ENCODE assay signal across 8 cellular contexts in the genomic region with DNA sequence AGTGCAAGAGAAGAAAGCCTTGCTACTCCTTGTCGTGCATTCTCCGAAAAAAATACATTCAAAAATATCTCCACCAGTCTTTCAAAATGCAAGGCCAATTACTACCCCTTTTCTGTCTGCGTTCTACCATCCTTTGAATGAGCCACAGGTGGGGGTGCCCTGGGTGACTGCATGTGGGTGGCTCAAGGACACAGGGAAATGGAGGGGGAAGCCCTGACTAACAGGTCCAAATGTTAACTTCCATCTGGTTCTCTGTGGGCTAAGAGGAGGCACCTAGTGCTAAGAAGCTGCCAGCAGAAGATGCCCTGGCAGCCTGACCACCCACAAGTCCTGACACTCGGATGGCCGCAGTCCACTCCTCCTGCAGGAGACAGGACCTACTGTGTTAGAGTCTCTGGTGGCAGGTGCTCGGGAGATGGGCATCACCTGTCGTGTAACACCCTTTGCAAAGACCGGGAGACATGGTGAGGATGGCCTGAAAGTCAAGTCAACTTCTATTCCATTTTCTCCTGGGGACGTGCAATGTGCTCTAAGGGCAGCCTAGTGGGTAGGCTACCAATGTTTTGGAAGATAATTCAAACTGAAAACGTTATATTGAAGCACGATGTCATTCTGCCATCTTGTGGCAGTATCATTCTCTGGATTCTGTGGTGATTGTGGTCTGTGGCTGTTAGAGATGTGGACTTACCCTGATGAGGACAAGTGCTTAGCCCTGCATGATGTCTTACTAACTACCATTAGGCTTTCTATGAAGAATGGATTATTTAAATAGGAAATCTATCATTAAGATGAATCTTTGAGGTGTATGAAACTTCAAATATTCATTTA. TPM values are rescaled to one million over a fixed set of nuclear protein-coding genes. Genes with fewer than 3 reads are reported as not detected.
DNase-seq lines count a peak whose midpoint lies in the region; ATAC-seq, FAIRE-seq and TF ChIP-seq lines count a peak whose summit lies in the region.

No MANE protein-coding gene starts in this region.

- H3K4me3 ChIP-seq in DND-41 (ENCODE audit: low read depth in 1 of 2, low read length in 2 of 2) (no peak overlapping the region), PC-3 (ENCODE audit: low read length) (no peak overlapping the region), liver (ENCODE audit: low read depth in 1 of 3, low read length in 3 of 3) (no peak overlapping the region), lower leg skin (ENCODE audit: low read depth, poor library complexity, severe bottlenecking) (no peak overlapping the region)

- no peak overlapping the region for H3K9ac ChIP-seq in DND-41 (ENCODE audit: low read depth, low read length)
- H3K9ac ChIP-seq in PC-3 (ENCODE audit: low read length) = no peak overlapping the region
- H3K9ac ChIP-seq in liver (ENCODE audit: low read depth in 1 of 2, low read length in 2 of 2) = no peak overlapping the region

- FAIRE-seq in urothelium cell line (lab: Jason Lieb, UNC) = no peak

- H3K79me2 ChIP-seq in DND-41 (ENCODE audit: insufficient read depth, low read length) = no peaks in the 10 kb centered on the region
- no peaks in the 10 kb centered on the region for H3K79me2 ChIP-seq in PC-3 (ENCODE audit: low read length)

- peak; percentile 89 to 92 for TF ChIP-seq RAD21 in liver (IDR thresholded peaks at IDR 0.05)

- peak; percentile 92 for ATAC-seq in DND-41 (ENCODE audit: insufficient read depth, low read depth)
- peak; percentile 92 for ATAC-seq in GM19035 (IDR thresholded peaks at IDR 0.05; ENCODE audit: unreplicated experiment)
- peak; percentile 83 for ATAC-seq in HG03196 (IDR thresholded peaks at IDR 0.05; ENCODE audit: unreplicated experiment)
- peak; percentile 77 for ATAC-seq in PC-3

- no peak overlapping the region; the same call in 1 of the 2 replicates for H2AFZ ChIP-seq in DND-41 (ENCODE audit: low read depth, low read length)
- H2AFZ ChIP-seq in PC-3 (ENCODE audit: low read length) = no peak overlapping the region

- H3K27me3 ChIP-seq in DND-41 (ENCODE audit: insufficient read depth, low read length, poor library complexity) = no peaks in the 10 kb centered on the region
- H3K27me3 ChIP-seq in PC-3 (ENCODE audit: low read length) = no peaks in the 10 kb centered on the region
- H3K27me3 ChIP-seq in liver (ENCODE audit: control insufficient read depth in 4 of 4, insufficient read depth in 4 of 4, low read length in 3 of 4) = no peaks in the 10 kb centered on the region

- H3K27ac ChIP-seq in DND-41 (ENCODE audit: low read length) (no peak overlapping the region), PC-3 (ENCODE audit: low read length) (no peak overlapping the region), liver (ENCODE audit: low read depth in 1 of 2, low read length in 2 of 2) (no peak overlapping the region)

- H3F3A ChIP-seq in PC-3 (ENCODE audit: low read length, unreplicated experiment) = no peaks in the 10 kb centered on the region

- POLR2A ChIA-PET in PC-3 (lab: Charles Lee; ENCODE audit: unreplicated experiment) = no interaction called here

- WGBS in liver = 72% methylated on average over 11 of the region's 11 CpGs
- 72 to 75% methylated on average over 11 of the region's 11 CpGs for WGBS in lower leg skin, 2 donors

- H4K20me1 ChIP-seq in DND-41 (ENCODE audit: insufficient read depth, low read length) (no peaks in the 10 kb centered on the region), PC-3 (ENCODE audit: low read length) (no peaks in the 10 kb centered on the region)

- TF ChIP-seq POLR2A in lower leg skin (IDR thresholded peaks at IDR 0.05) = no peak

- no TSS peak for BruUV-seq in PC-3 (replicated peaks; lab: Mats Ljungman, UMichigan)

- H3K4me1 ChIP-seq in DND-41 (ENCODE audit: insufficient read depth, low read length) (no peaks in the 10 kb centered on the region), PC-3 (ENCODE audit: insufficient read depth, low read length) (no peaks in the 10 kb centered on the region), liver (ENCODE audit: control insufficient read depth in 4 of 4, insufficient read depth in 4 of 4, low read length in 3 of 4) (peaks cover 0 to 7% (median under 1%) of the 10 kb centered on the region in 4 donors)

- CTCF ChIA-PET in PC-3 (lab: Charles Lee) = interaction anchor here (0.6 to 1.0 kb wide), 2 partner anchors 78 kb away, joined by 4 read pairs; no protein-coding TSS in a partner anchor

- H3K36me3 ChIP-seq in DND-41 (ENCODE audit: insufficient read depth, low read length) (no peaks in the 10 kb centered on the region), PC-3 (ENCODE audit: low read depth, low read length) (peaks cover 3% of the 10 kb centered on the region; the same call in 1 of the 2 replicates), liver (ENCODE audit: control insufficient read depth in 4 of 4, insufficient read depth in 3 of 4, low read depth in 1 of 4, low read length in 3 of 4) (no peaks in the 10 kb centered on the region)

- H3K4me2 ChIP-seq in DND-41 (ENCODE audit: insufficient read depth, low read length) (no peak overlapping the region), PC-3 (ENCODE audit: low read length) (no peak overlapping the region)

- H3K9me2 ChIP-seq in PC-3 (replicated peaks; ENCODE audit: low read length) = no peaks in the 10 kb centered on the region

- intact Hi-C loops in PC-3 (cut with micrococcal nuclease) = loop anchor here (1.0 kb wide), 1 partner anchor 78 kb away; no protein-coding TSS in a partner anchor
- intact Hi-C loops in lower leg skin (cut with DNase I; ENCODE audit: low total_unique reads) = no loop called here

- DNase-seq in DND-41 = peak; percentile 38
- peak; percentile 57 for DNase-seq in PC-3
- DNase-seq in brain pericyte (ENCODE audit: low read depth, low spot score) = peak; percentile 32
- DNase-seq in lower leg skin (ENCODE audit: low spot score in 2 of 2) = no peak
- DNase-seq in urothelium cell line (ENCODE audit: low spot score) = no peak

- peak; percentile 73 for TF ChIP-seq CTCF in DND-41 (IDR thresholded peaks at IDR 0.05; ENCODE audit: borderline replicate concordance, extremely low read depth, low read length, poor library complexity, severe bottlenecking)
- peak; percentile 67 for TF ChIP-seq CTCF in PC-3 (conservative IDR thresholded peaks at IDR 0.05; ENCODE audit: low read depth, low read length)
- peak; percentile 52 for TF ChIP-seq CTCF in liver (IDR thresholded peaks at IDR 0.05; ENCODE audit: low read depth, low read length, missing input control)
- no peak for TF ChIP-seq CTCF in lower leg skin (IDR thresholded peaks at IDR 0.05)

- peaks cover 11% of the 10 kb centered on the region for H3K9me3 ChIP-seq in DND-41 (ENCODE audit: insufficient read depth, low read length, severe bottlenecking)
- H3K9me3 ChIP-seq in PC-3 (ENCODE audit: low read length) = no peaks in the 10 kb centered on the region
- peaks cover 0 to 11% (median 0%) of the 10 kb centered on the region in 4 donors for H3K9me3 ChIP-seq in liver (ENCODE audit: control insufficient read depth in 4 of 4, low read length in 3 of 4)

TF ChIP-seq in liver, 16 proteins besides CTCF, POLR2A, EP300 and RAD21:
- TF ChIP-seq, protein P1, sequence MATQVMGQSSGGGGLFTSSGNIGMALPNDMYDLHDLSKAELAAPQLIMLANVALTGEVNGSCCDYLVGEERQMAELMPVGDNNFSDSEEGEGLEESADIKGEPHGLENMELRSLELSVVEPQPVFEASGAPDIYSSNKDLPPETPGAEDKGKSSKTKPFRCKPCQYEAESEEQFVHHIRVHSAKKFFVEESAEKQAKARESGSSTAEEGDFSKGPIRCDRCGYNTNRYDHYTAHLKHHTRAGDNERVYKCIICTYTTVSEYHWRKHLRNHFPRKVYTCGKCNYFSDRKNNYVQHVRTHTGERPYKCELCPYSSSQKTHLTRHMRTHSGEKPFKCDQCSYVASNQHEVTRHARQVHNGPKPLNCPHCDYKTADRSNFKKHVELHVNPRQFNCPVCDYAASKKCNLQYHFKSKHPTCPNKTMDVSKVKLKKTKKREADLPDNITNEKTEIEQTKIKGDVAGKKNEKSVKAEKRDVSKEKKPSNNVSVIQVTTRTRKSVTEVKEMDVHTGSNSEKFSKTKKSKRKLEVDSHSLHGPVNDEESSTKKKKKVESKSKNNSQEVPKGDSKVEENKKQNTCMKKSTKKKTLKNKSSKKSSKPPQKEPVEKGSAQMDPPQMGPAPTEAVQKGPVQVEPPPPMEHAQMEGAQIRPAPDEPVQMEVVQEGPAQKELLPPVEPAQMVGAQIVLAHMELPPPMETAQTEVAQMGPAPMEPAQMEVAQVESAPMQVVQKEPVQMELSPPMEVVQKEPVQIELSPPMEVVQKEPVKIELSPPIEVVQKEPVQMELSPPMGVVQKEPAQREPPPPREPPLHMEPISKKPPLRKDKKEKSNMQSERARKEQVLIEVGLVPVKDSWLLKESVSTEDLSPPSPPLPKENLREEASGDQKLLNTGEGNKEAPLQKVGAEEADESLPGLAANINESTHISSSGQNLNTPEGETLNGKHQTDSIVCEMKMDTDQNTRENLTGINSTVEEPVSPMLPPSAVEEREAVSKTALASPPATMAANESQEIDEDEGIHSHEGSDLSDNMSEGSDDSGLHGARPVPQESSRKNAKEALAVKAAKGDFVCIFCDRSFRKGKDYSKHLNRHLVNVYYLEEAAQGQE (IDR thresholded peaks at IDR 0.05) = no peak
- TF ChIP-seq NR2F2 (IDR thresholded peaks at IDR 0.05) (no peak), SP1 (IDR thresholded peaks at IDR 0.05) (no peak), HNF4A (conservative IDR thresholded peaks at IDR 0.05) (no peak), HNF4G (IDR thresholded peaks at IDR 0.05) (no peak), ATF3 (IDR thresholded peaks at IDR 0.05) (no peak), TAF1 (conservative IDR thresholded peaks at IDR 0.05) (no peak), JUND (IDR thresholded peaks at IDR 0.05) (no peak), YY1 (IDR thresholded peaks at IDR 0.05) (no peak)

RNA-seq across cellular contexts. Expression of gene IGF2R, which starts 27.4 kb away (rescaled TPM):
- total RNA-seq in PC-3 (2014; rRNA removed) = 31.5 and 37.2 TPM in 2 replicates
- 10 to 100 TPM; 67.3 to 84.9 TPM for total RNA-seq in liver
- polyA plus RNA-seq in liver = 10 to 100 TPM; 16.6 to 24.1 TPM
- total RNA-seq in lower leg skin = 10 to 100 TPM; 60.0 to 93.4 (median 71.7) TPM

RNA-seq across cellular contexts. Expression of gene MAS1, which starts 50.7 kb away (rescaled TPM):
- total RNA-seq in PC-3 (2014; rRNA removed) = not detected in 2 replicates
- under 1 TPM in 1 of 2 donors, not detected in 1; under 0.01 TPM for total RNA-seq in liver
- not detected for polyA plus RNA-seq in liver
- total RNA-seq in lower leg skin = under 1 TPM in 1 of 4 donors, not detected in 3; 0.05 TPM

Comparison
In these comparisons a context has a peak if more than half of its experiments do, and no peak if none do; other contexts are left out.
1. DNase-seq: peak in DND-41 (single experiment), PC-3 (single experiment) and brain pericyte (single experiment); none in lower leg skin (0 of 2) and urothelium cell line (single experiment).
2. CTCF ChIP-seq: peak in DND-41 (single experiment), PC-3 (single experiment) and liver (single experiment); none in lower leg skin (0 of 3).
3. Peak in every context shown above with its lines, with median percentiles within 50 percentile points of each other: ATAC-seq.